In the genomic region with DNA sequence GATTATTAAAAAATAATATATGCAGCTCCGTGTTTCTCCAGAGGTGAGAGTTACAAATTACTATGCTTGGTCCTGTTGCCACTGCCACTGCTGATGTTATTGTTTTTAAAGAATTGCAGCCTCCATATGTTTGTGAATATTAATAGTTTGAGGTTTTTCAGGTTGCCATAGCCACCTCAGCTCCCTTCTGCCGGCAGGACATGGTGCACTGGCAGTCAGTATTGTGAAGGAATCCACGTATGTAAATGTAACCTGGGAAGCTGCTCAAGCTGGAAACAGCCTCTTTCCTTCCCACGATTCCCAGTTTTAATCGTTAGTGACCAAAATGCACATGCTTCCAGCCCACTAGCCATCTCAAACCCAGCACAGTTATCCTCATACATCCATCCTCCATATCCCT, we compare ENCODE assay signal across 19 cellular contexts.
"Had no signal": no experiment of that assay in that cellular context is flagged by ENCODE, and none has a peak within 500 bp of the region (broad histone marks: within the 10 kb centered on the region; RNA-seq: fewer than 3 reads in every experiment).

No MANE protein-coding gene starts in this region.

- H3K4me3 ChIP-seq: coronary artery, lower lobe of right lung, pancreas, right lobe of liver, transverse colon, upper lobe of right lung, uterus had no signal

- H3K9me3 ChIP-seq: lower lobe of right lung, neutrophil, pancreas, right lobe of liver, transverse colon, upper lobe of right lung, uterus had no signal

- H3K9me3 Mint-ChIP-seq: nephron progenitor cell; stimulated activated naive CD8-positive, alpha-beta T cell treated with anti-CD3 and anti-CD28 coated beads, Interleukin-15, Interleukin-2, amounts not matched to agents 100 ng/mL and 50 ng/mL, for 24 hours had no signal

- H3K36me3 Mint-ChIP-seq: naive thymus-derived CD8-positive, alpha-beta T cell; stimulated activated naive B cell treated with anti-CD40 and anti-IgM and Interleukin-4, amounts not matched to agents 10 μg/mL and 1 μg/mL and 100 μg/mL, for 72 hours had no signal

- H3K27me3 ChIP-seq: neutrophil, right lobe of liver, transverse colon, upper lobe of right lung, uterus had no signal

- DNase-seq: dermis blood vessel endothelial cell; effector memory CD8-positive, alpha-beta T cell; erythroblast; left ventricle myocardium superior; lower lobe of right lung; naive thymus-derived CD8-positive, alpha-beta T cell; nephron progenitor cell; pancreas; right lobe of liver; small intestine; stimulated activated CD4-positive, alpha-beta T cell treated with anti-CD3 and anti-CD28 coated beads, Interleukin-15, amount 100 ng/mL, for 24 hours; stimulated activated CD4-positive, alpha-beta T cell treated with anti-CD3 and anti-CD28 coated beads, Interleukin-2, amount 100 ng/mL, for 48 hours; stimulated activated naive B cell treated with anti-CD40 and anti-IgM and Interleukin-4, amounts not matched to agents 10 μg/mL and 1 μg/mL and 100 μg/mL, for 72 hours; transverse colon; upper lobe of right lung; uterus had no signal

- H3K36me3 ChIP-seq: lower lobe of right lung, neutrophil, pancreas, right lobe of liver, transverse colon, upper lobe of right lung, uterus had no signal

- H3K27ac ChIP-seq: coronary artery, lower lobe of right lung, neutrophil, pancreas, right lobe of liver, transverse colon, upper lobe of right lung, uterus had no signal

- ATAC-seq: effector memory CD8-positive, alpha-beta T cell; left ventricle myocardium superior; lower lobe of right lung; naive thymus-derived CD8-positive, alpha-beta T cell; pancreas; right lobe of liver; stimulated activated naive B cell treated with anti-CD40 and anti-IgM and Interleukin-4, amounts not matched to agents 10 μg/mL and 1 μg/mL and 100 μg/mL, for 72 hours; upper lobe of right lung had no signal

- H3K27ac Mint-ChIP-seq: effector memory CD8-positive, alpha-beta T cell; naive thymus-derived CD8-positive, alpha-beta T cell; nephron progenitor cell; stimulated activated naive B cell treated with anti-CD40 and anti-IgM and Interleukin-4, amounts not matched to agents 10 μg/mL and 1 μg/mL and 100 μg/mL, for 72 hours; stimulated activated naive CD8-positive, alpha-beta T cell treated with anti-CD3 and anti-CD28 coated beads, Interleukin-15, Interleukin-2, amounts not matched to agents 100 ng/mL and 50 ng/mL, for 24 hours had no signal

- H3K4me3 Mint-ChIP-seq: effector memory CD8-positive, alpha-beta T cell; naive thymus-derived CD8-positive, alpha-beta T cell; nephron progenitor cell; stimulated activated naive B cell treated with anti-CD40 and anti-IgM and Interleukin-4, amounts not matched to agents 10 μg/mL and 1 μg/mL and 100 μg/mL, for 72 hours; stimulated activated naive CD8-positive, alpha-beta T cell treated with anti-CD3 and anti-CD28 coated beads, Interleukin-15, Interleukin-2, amounts not matched to agents 100 ng/mL and 50 ng/mL, for 24 hours had no signal

- H3K4me1 ChIP-seq: lower lobe of right lung, pancreas, transverse colon, upper lobe of right lung, uterus had no signal

- H3K4me1 Mint-ChIP-seq: naive thymus-derived CD8-positive, alpha-beta T cell; nephron progenitor cell; stimulated activated naive B cell treated with anti-CD40 and anti-IgM and Interleukin-4, amounts not matched to agents 10 μg/mL and 1 μg/mL and 100 μg/mL, for 72 hours had no signal

- H3K27me3 Mint-ChIP-seq: effector memory CD8-positive, alpha-beta T cell; stimulated activated naive B cell treated with anti-CD40 and anti-IgM and Interleukin-4, amounts not matched to agents 10 μg/mL and 1 μg/mL and 100 μg/mL, for 72 hours; stimulated activated naive CD8-positive, alpha-beta T cell treated with anti-CD3 and anti-CD28 coated beads, Interleukin-15, Interleukin-2, amounts not matched to agents 100 ng/mL and 50 ng/mL, for 24 hours had no signal
